In the genomic region with DNA sequence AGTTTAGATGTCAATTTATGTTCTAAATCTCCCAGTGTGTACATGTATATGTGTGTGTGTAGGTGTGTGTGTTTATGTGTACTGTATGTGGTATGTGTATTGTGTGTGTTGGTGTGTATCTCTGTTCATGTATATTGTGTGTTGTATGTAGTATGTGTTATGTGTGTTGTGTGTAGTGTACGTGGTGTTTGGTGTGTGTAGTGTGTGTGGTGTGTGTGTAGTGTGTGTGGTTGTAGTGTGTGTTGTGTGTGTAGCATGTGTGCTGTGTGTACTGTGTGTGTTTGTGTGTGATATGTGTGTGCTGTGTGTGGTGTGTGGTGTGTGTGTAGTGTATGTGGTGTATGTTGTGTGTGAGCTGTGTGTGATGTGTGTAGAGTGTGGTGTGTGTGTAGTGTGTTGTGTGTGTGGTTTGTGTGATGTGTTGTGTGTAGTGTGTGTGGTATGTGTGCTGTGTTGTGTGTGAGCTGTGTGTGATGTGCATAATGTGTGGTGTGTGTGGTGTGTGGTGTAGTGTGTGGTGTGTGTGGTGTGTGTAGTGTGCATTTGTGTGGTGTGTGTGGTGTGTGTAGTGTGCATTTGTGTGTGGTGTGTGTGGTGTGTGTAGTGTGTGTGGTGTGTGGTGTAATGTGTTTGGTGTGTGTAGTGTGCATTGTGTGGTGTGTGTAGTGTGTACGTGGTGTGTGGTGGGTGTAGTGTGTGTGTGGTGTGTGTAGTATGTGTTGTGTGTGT, we compare ENCODE assay signal across 1 cellular context.
A peak's percentile ranks its signal among the peaks of the same experiment; 100 is the strongest.
TF ChIP-seq lines count a peak whose summit lies in the region.

No MANE protein-coding gene starts in this region.

TF ChIP-seq in HepG2, 621 proteins besides CTCF, POLR2A, EP300 and RAD21 (continued from another document and continues in another):
- TF ChIP-seq, protein P1, sequence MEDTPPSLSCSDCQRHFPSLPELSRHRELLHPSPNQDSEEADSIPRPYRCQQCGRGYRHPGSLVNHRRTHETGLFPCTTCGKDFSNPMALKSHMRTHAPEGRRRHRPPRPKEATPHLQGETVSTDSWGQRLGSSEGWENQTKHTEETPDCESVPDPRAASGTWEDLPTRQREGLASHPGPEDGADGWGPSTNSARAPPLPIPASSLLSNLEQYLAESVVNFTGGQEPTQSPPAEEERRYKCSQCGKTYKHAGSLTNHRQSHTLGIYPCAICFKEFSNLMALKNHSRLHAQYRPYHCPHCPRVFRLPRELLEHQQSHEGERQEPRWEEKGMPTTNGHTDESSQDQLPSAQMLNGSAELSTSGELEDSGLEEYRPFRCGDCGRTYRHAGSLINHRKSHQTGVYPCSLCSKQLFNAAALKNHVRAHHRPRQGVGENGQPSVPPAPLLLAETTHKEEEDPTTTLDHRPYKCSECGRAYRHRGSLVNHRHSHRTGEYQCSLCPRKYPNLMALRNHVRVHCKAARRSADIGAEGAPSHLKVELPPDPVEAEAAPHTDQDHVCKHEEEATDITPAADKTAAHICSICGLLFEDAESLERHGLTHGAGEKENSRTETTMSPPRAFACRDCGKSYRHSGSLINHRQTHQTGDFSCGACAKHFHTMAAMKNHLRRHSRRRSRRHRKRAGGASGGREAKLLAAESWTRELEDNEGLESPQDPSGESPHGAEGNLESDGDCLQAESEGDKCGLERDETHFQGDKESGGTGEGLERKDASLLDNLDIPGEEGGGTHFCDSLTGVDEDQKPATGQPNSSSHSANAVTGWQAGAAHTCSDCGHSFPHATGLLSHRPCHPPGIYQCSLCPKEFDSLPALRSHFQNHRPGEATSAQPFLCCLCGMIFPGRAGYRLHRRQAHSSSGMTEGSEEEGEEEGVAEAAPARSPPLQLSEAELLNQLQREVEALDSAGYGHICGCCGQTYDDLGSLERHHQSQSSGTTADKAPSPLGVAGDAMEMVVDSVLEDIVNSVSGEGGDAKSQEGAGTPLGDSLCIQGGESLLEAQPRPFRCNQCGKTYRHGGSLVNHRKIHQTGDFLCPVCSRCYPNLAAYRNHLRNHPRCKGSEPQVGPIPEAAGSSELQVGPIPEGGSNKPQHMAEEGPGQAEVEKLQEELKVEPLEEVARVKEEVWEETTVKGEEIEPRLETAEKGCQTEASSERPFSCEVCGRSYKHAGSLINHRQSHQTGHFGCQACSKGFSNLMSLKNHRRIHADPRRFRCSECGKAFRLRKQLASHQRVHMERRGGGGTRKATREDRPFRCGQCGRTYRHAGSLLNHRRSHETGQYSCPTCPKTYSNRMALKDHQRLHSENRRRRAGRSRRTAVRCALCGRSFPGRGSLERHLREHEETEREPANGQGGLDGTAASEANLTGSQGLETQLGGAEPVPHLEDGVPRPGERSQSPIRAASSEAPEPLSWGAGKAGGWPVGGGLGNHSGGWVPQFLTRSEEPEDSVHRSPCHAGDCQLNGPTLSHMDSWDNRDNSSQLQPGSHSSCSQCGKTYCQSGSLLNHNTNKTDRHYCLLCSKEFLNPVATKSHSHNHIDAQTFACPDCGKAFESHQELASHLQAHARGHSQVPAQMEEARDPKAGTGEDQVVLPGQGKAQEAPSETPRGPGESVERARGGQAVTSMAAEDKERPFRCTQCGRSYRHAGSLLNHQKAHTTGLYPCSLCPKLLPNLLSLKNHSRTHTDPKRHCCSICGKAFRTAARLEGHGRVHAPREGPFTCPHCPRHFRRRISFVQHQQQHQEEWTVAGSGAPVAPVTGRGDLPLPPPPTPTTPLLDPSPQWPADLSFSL (CRISPR knock-in tag; IDR thresholded peaks at IDR 0.05) = peak; percentile 93; the same call in 1 of the 2 replicates
- TF ChIP-seq CHCHD3 (CRISPR knock-in tag; IDR thresholded peaks at IDR 0.05) = 0 out of 2 replicates have a peak, but pooled peaks have one; percentile 52
- no peak for TF ChIP-seq MAFF (IDR thresholded peaks at IDR 0.05; ENCODE audit: low read depth, low read length)
- no peak for TF ChIP-seq ZNF788 (CRISPR knock-in tag; IDR thresholded peaks at IDR 0.05; ENCODE audit: borderline replicate concordance)
- no peak for TF ChIP-seq ZNF274 (CRISPR knock-in tag; IDR thresholded peaks at IDR 0.05)
- TF ChIP-seq, protein P2, sequence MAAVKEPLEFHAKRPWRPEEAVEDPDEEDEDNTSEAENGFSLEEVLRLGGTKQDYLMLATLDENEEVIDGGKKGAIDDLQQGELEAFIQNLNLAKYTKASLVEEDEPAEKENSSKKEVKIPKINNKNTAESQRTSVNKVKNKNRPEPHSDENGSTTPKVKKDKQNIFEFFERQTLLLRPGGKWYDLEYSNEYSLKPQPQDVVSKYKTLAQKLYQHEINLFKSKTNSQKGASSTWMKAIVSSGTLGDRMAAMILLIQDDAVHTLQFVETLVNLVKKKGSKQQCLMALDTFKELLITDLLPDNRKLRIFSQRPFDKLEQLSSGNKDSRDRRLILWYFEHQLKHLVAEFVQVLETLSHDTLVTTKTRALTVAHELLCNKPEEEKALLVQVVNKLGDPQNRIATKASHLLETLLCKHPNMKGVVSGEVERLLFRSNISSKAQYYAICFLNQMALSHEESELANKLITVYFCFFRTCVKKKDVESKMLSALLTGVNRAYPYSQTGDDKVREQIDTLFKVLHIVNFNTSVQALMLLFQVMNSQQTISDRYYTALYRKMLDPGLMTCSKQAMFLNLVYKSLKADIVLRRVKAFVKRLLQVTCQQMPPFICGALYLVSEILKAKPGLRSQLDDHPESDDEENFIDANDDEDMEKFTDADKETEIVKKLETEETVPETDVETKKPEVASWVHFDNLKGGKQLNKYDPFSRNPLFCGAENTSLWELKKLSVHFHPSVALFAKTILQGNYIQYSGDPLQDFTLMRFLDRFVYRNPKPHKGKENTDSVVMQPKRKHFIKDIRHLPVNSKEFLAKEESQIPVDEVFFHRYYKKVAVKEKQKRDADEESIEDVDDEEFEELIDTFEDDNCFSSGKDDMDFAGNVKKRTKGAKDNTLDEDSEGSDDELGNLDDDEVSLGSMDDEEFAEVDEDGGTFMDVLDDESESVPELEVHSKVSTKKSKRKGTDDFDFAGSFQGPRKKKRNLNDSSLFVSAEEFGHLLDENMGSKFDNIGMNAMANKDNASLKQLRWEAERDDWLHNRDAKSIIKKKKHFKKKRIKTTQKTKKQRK (IDR thresholded peaks at IDR 0.05; ENCODE audit: low read length) = no peak
- no peak for TF ChIP-seq ZNF101 (CRISPR knock-in tag; IDR thresholded peaks at IDR 0.05; ENCODE audit: borderline replicate concordance, low read depth)
- TF ChIP-seq ZNF207 (IDR thresholded peaks at IDR 0.05; ENCODE audit: borderline replicate concordance) = peak; percentile 93; the same call in 1 of the 2 replicates
- TF ChIP-seq, protein P3, sequence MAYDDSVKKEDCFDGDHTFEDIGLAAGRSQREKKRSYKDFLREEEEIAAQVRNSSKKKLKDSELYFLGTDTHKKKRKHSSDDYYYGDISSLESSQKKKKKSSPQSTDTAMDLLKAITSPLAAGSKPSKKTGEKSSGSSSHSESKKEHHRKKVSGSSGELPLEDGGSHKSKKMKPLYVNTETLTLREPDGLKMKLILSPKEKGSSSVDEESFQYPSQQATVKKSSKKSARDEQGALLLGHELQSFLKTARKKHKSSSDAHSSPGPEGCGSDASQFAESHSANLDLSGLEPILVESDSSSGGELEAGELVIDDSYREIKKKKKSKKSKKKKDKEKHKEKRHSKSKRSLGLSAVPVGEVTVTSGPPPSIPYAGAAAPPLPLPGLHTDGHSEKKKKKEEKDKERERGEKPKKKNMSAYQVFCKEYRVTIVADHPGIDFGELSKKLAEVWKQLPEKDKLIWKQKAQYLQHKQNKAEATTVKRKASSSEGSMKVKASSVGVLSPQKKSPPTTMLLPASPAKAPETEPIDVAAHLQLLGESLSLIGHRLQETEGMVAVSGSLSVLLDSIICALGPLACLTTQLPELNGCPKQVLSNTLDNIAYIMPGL (CRISPR knock-in tag; IDR thresholded peaks at IDR 0.05; ENCODE audit: borderline replicate concordance in 1 of 2, low read depth in 1 of 2) = no peak
- TF ChIP-seq, protein P4, sequence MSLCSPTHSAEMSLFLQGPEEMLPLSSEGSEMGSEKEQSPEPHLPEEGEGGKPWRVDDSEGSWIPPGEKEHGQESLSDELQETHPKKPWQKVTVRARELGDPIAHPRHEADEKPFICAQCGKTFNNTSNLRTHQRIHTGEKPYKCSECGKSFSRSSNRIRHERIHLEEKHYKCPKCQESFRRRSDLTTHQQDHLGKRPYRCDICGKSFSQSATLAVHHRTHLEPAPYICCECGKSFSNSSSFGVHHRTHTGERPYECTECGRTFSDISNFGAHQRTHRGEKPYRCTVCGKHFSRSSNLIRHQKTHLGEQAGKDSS (CRISPR knock-in tag; IDR thresholded peaks at IDR 0.05; ENCODE audit: borderline replicate concordance, low read depth) = 0 out of 2 replicates have a peak, but pooled peaks have one; percentile 14
- TF ChIP-seq, protein P5, sequence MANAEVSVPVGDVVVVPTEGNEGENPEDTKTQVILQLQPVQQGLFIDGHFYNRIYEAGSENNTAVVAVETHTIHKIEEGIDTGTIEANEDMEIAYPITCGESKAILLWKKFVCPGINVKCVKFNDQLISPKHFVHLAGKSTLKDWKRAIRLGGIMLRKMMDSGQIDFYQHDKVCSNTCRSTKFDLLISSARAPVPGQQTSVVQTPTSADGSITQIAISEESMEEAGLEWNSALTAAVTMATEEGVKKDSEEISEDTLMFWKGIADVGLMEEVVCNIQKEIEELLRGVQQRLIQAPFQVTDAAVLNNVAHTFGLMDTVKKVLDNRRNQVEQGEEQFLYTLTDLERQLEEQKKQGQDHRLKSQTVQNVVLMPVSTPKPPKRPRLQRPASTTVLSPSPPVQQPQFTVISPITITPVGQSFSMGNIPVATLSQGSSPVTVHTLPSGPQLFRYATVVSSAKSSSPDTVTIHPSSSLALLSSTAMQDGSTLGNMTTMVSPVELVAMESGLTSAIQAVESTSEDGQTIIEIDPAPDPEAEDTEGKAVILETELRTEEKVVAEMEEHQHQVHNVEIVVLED (CRISPR knock-in tag; IDR thresholded peaks at IDR 0.05; ENCODE audit: borderline replicate concordance) = no peak
- TF ChIP-seq ZFP90 (CRISPR knock-in tag; IDR thresholded peaks at IDR 0.05; ENCODE audit: borderline replicate concordance) = no peak
- TF ChIP-seq, protein P6, sequence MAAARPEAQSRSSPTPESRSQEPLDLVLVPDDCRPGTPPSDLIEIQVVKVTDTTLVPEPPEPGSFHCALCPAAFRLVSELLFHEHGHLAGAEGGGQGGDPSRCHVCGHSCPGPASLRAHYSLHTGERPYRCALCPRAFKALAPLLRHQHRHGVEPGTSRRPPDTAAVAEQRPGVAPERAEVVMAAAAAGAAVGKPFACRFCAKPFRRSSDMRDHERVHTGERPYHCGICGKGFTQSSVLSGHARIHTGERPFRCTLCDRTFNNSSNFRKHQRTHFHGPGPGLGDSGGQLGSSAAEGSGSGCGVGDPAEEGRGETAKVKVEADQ (CRISPR knock-in tag; IDR thresholded peaks at IDR 0.05; ENCODE audit: borderline replicate concordance) = no peak
- TF ChIP-seq, protein P7, sequence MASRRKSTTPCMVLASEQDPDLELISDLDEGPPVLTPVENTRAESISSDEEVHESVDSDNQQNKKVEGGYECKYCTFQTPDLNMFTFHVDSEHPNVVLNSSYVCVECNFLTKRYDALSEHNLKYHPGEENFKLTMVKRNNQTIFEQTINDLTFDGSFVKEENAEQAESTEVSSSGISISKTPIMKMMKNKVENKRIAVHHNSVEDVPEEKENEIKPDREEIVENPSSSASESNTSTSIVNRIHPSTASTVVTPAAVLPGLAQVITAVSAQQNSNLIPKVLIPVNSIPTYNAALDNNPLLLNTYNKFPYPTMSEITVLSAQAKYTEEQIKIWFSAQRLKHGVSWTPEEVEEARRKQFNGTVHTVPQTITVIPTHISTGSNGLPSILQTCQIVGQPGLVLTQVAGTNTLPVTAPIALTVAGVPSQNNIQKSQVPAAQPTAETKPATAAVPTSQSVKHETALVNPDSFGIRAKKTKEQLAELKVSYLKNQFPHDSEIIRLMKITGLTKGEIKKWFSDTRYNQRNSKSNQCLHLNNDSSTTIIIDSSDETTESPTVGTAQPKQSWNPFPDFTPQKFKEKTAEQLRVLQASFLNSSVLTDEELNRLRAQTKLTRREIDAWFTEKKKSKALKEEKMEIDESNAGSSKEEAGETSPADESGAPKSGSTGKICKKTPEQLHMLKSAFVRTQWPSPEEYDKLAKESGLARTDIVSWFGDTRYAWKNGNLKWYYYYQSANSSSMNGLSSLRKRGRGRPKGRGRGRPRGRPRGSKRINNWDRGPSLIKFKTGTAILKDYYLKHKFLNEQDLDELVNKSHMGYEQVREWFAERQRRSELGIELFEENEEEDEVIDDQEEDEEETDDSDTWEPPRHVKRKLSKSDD (CRISPR knock-in tag; IDR thresholded peaks at IDR 0.05; ENCODE audit: low read depth) = no peak
- TF ChIP-seq, protein P8, sequence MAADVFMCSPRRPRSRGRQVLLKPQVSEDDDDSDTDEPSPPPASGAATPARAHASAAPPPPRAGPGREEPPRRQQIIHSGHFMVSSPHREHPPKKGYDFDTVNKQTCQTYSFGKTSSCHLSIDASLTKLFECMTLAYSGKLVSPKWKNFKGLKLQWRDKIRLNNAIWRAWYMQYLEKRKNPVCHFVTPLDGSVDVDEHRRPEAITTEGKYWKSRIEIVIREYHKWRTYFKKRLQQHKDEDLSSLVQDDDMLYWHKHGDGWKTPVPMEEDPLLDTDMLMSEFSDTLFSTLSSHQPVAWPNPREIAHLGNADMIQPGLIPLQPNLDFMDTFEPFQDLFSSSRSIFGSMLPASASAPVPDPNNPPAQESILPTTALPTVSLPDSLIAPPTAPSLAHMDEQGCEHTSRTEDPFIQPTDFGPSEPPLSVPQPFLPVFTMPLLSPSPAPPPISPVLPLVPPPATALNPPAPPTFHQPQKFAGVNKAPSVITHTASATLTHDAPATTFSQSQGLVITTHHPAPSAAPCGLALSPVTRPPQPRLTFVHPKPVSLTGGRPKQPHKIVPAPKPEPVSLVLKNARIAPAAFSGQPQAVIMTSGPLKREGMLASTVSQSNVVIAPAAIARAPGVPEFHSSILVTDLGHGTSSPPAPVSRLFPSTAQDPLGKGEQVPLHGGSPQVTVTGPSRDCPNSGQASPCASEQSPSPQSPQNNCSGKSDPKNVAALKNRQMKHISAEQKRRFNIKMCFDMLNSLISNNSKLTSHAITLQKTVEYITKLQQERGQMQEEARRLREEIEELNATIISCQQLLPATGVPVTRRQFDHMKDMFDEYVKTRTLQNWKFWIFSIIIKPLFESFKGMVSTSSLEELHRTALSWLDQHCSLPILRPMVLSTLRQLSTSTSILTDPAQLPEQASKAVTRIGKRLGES (CRISPR knock-in tag; IDR thresholded peaks at IDR 0.05; ENCODE audit: borderline replicate concordance) = no peak
- TF ChIP-seq, protein P9, sequence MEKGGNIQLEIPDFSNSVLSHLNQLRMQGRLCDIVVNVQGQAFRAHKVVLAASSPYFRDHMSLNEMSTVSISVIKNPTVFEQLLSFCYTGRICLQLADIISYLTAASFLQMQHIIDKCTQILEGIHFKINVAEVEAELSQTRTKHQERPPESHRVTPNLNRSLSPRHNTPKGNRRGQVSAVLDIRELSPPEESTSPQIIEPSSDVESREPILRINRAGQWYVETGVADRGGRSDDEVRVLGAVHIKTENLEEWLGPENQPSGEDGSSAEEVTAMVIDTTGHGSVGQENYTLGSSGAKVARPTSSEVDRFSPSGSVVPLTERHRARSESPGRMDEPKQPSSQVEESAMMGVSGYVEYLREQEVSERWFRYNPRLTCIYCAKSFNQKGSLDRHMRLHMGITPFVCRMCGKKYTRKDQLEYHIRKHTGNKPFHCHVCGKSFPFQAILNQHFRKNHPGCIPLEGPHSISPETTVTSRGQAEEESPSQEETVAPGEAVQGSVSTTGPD (CRISPR knock-in tag; IDR thresholded peaks at IDR 0.05) = no peak
- 0 out of 2 replicates have a peak, but pooled peaks have one; percentile 67 for TF ChIP-seq NONO (IDR thresholded peaks at IDR 0.05)
- TF ChIP-seq NONO (CRISPR knock-in tag; conservative IDR thresholded peaks at IDR 0.05) = no peak
- TF ChIP-seq ZNF180 (CRISPR knock-in tag; IDR thresholded peaks at IDR 0.05; ENCODE audit: borderline replicate concordance, low read depth) = no peak
- no peak for TF ChIP-seq HDAC6 (IDR thresholded peaks at IDR 0.05; ENCODE audit: low read depth, low read length)
- no peak for TF ChIP-seq ELF1 (CRISPR knock-in tag; IDR thresholded peaks at IDR 0.05)
